In the genomic region with DNA sequence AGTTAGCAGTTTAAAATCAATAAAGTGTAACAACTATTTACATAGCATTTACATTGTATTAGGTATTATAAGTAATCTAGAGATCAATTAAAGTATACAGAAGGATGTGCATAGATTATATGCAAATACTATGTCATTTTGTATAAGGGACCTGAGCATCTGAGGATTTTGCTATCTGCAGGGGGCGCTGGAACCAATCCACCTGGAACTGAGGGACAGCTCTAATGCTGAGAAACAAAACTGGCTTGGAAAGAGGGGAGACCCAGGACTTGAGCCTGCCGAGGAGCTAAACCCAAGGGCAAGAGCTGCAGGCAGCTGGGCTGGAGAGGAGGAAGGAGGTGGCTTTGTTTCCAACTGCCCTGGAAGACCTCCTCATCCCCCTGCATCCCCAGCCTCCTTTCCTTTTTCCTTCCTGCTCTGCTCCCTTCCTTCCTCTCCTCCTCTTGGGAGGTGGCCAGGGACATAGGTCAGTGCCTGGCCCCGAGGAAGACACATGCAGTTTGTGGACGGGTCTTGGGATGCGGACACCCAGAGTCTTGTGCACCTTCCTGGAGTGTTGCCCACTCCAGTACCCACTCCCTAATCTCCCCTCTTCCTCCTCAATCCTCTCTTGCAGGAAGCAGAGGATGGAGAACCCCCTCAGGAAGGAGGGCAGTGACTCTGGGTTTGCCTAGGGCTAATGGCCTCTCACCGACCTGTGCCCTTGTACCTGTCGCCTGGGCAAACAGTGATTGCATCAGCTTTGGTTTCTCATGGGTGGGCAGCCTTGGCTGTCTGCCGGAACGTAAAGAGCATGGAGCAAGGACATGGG, we compare ENCODE assay signal across 8 cellular contexts. TPM values are rescaled to one million over a fixed set of nuclear protein-coding genes. Genes with fewer than 3 reads are reported as not detected.
DNase-seq lines count a peak whose midpoint lies in the region; TF ChIP-seq lines count a peak whose summit lies in the region.

No MANE protein-coding gene starts in this region.

- CTCF ChIA-PET in activated CD4-positive, alpha-beta memory T cell treated with anti-CD3 and anti-CD28 coated beads for 36 hours (lab: Charles Lee) = interaction anchor here (0.9 to 5.0 kb wide), 9 partner anchors 8 to 320 kb away, joined by 3 to 40 read pairs (median 4); no protein-coding TSS in a partner anchor

- H3K4me2 ChIP-seq in hepatocyte = no peak overlapping the region

- peaks cover 3% of the 10 kb centered on the region for H3K4me1 Mint-ChIP-seq in activated CD4-positive, alpha-beta memory T cell treated with anti-CD3 and anti-CD28 coated beads for 36 hours (ENCODE audit: low read depth)
- peaks cover 6% of the 10 kb centered on the region for H3K4me1 Mint-ChIP-seq in type B pancreatic cell (ENCODE audit: unreplicated experiment)

- H3K79me2 ChIP-seq in hepatocyte = no peaks in the 10 kb centered on the region

- peak; percentile 36 for TF ChIP-seq CTCF in BE2C (IDR thresholded peaks at IDR 0.05; ENCODE audit: low read depth, low read length)
- TF ChIP-seq CTCF in hepatocyte (IDR thresholded peaks at IDR 0.05; ENCODE audit: poor library complexity) = peak; percentile 27
- TF ChIP-seq CTCF in type B pancreatic cell (conservative IDR thresholded peaks at IDR 0.05) = peak; percentile 43
- no peak for TF ChIP-seq CTCF in tibial artery (IDR thresholded peaks at IDR 0.05)
- peak in 8 of 56 donors; percentile 7 to 20 (median 14) for TF ChIP-seq CTCF in dorsolateral prefrontal cortex (IDR thresholded peaks at IDR 0.05 in 54 of 56, conservative IDR thresholded peaks at IDR 0.05 in 2 of 56; ENCODE audit: low read depth in 1 of 56, partially characterized antibody in 56 of 56)

- H4K20me1 ChIP-seq in hepatocyte (ENCODE audit: insufficient read depth, poor library complexity, severe bottlenecking) = no peaks in the 10 kb centered on the region

- H3K4me3 ChIP-seq in BE2C (ENCODE audit: low read depth, low read length) (no peak overlapping the region), hepatocyte (no peak overlapping the region), tibial artery (no peak overlapping the region), dorsolateral prefrontal cortex (no peak overlapping the region)

- H3K27me3 Mint-ChIP-seq in activated CD4-positive, alpha-beta memory T cell treated with anti-CD3 and anti-CD28 coated beads for 36 hours = no peaks in the 10 kb centered on the region
- no peaks in the 10 kb centered on the region for H3K27me3 Mint-ChIP-seq in type B pancreatic cell

- H3K9me2 ChIP-seq in hepatocyte (replicated peaks; ENCODE audit: insufficient read depth) = no peaks in the 10 kb centered on the region

- no peaks in the 10 kb centered on the region for H3K9me3 ChIP-seq in BE2C
- no peaks in the 10 kb centered on the region for H3K9me3 ChIP-seq in hepatocyte (ENCODE audit: low read depth)
- H3K9me3 ChIP-seq in tibial artery = no peaks in the 10 kb centered on the region

- H3K27me3 ChIP-seq in BE2C = no peaks in the 10 kb centered on the region
- no peaks in the 10 kb centered on the region for H3K27me3 ChIP-seq in hepatocyte
- H3K27me3 ChIP-seq in tibial artery = peaks cover 0 to 3% of the 10 kb centered on the region in 2 donors
- peaks cover 0 to 4% (median 0%) of the 10 kb centered on the region in 45 donors for H3K27me3 ChIP-seq in dorsolateral prefrontal cortex

- H3K27ac Mint-ChIP-seq in activated CD4-positive, alpha-beta memory T cell treated with anti-CD3 and anti-CD28 coated beads for 36 hours = no peak overlapping the region
- no peak overlapping the region for H3K27ac Mint-ChIP-seq in type B pancreatic cell

- POLR2A ChIA-PET in activated CD4-positive, alpha-beta memory T cell treated with anti-CD3 and anti-CD28 coated beads for 36 hours (lab: Charles Lee) = no interaction called here

- H3K4me3 Mint-ChIP-seq in activated CD4-positive, alpha-beta memory T cell treated with anti-CD3 and anti-CD28 coated beads for 36 hours = no peak overlapping the region
- no peak overlapping the region for H3K4me3 Mint-ChIP-seq in type B pancreatic cell

- H3K36me3 ChIP-seq in BE2C = no peaks in the 10 kb centered on the region
- H3K36me3 ChIP-seq in hepatocyte (replicated peaks; ENCODE audit: insufficient read depth, low read depth) = no peaks in the 10 kb centered on the region
- no peaks in the 10 kb centered on the region for H3K36me3 ChIP-seq in tibial artery

- intact Hi-C loops in activated CD4-positive, alpha-beta memory T cell treated with anti-CD3 and anti-CD28 coated beads for 36 hours (cut with micrococcal nuclease) = loop anchor here (1.0 kb wide), 1 partner anchor 61 kb away; no protein-coding TSS in a partner anchor
- intact Hi-C loops in tibial artery (cut with DNase I; ENCODE audit: low total_unique reads) (no loop called here), dorsolateral prefrontal cortex (cut with DNase I) (loop anchor here in 1 of 2 donors (10.0 kb wide), 1 partner anchor 58 kb away; no protein-coding TSS in a partner anchor)

- H3K27ac ChIP-seq in hepatocyte = no peak overlapping the region
- no peak overlapping the region for H3K27ac ChIP-seq in tibial artery
- H3K27ac ChIP-seq in dorsolateral prefrontal cortex = no peak overlapping the region

- 74% methylated on average over 9 of the region's 9 CpGs for WGBS in hepatocyte (ENCODE audit: low lambda C conversion rate, missing lambda C conversion rate)

- H3K36me3 Mint-ChIP-seq in activated CD4-positive, alpha-beta memory T cell treated with anti-CD3 and anti-CD28 coated beads for 36 hours = no peaks in the 10 kb centered on the region
- H3K36me3 Mint-ChIP-seq in type B pancreatic cell = peaks cover 4% of the 10 kb centered on the region

- H2AFZ ChIP-seq in hepatocyte = no peak overlapping the region

- DNase-seq in BE2C (peak; percentile 13), HT-29 (ENCODE audit: low spot score) (peak; percentile 41), hepatocyte (ENCODE audit: low spot score) (no peak), type B pancreatic cell (ENCODE audit: extremely low spot score, unreplicated experiment) (no peak), NCI-H1694 (lab: John Stamatoyannopoulos, UW) (no peak), tibial artery (no peak), dorsolateral prefrontal cortex (no peak)
- DNase-seq in activated CD4-positive, alpha-beta memory T cell treated with anti-CD3 and anti-CD28 coated beads for 36 hours = peak; percentile 62

- H3K9me3 Mint-ChIP-seq in activated CD4-positive, alpha-beta memory T cell treated with anti-CD3 and anti-CD28 coated beads for 36 hours = no peaks in the 10 kb centered on the region
- H3K9me3 Mint-ChIP-seq in type B pancreatic cell = no peaks in the 10 kb centered on the region

- H3K4me1 ChIP-seq in BE2C (no peaks in the 10 kb centered on the region), hepatocyte (ENCODE audit: insufficient read depth) (peaks cover 17% of the 10 kb centered on the region), tibial artery (no peaks in the 10 kb centered on the region)

RNA-seq across cellular contexts. Expression of a gene that starts 0.8 kb away (rescaled TPM):
- not detected for polyA plus RNA-seq in BE2C (2012; ENCODE audit: insufficient read depth, insufficient read length, low read depth)
- total RNA-seq in HT-29 (2014; rRNA removed; shearing (Covaris generic)) = not detected in 2 replicates
- not detected for total RNA-seq in activated CD4-positive, alpha-beta memory T cell treated with anti-CD3 and anti-CD28 coated beads for 36 hours
- total RNA-seq in hepatocyte = 0.64 and 2.0 TPM in 2 replicates
- polyA plus RNA-seq in hepatocyte = 0.57 and 1.8 TPM in 2 replicates
- total RNA-seq in type B pancreatic cell (ENCODE audit: low replicate concordance) = not detected in 2 replicates
- total RNA-seq in dorsolateral prefrontal cortex = not detected

RNA-seq across cellular contexts. Expression of a gene that starts 32.2 kb away (rescaled TPM):
- polyA plus RNA-seq in BE2C (2012; ENCODE audit: insufficient read depth, insufficient read length, low read depth) = not detected
- 0.03 and 1.1 TPM in 2 replicates for total RNA-seq in HT-29 (2014; rRNA removed; shearing (Covaris generic))
- not detected for total RNA-seq in activated CD4-positive, alpha-beta memory T cell treated with anti-CD3 and anti-CD28 coated beads for 36 hours
- total RNA-seq in hepatocyte (0.40 and 1.8 TPM in 2 replicates), type B pancreatic cell (ENCODE audit: low replicate concordance) (not detected in 2 replicates), dorsolateral prefrontal cortex (10 to 100 TPM in 8 of 120 experiments, 1 to 10 TPM in 76, under 1 TPM in 28, not detected in 8; 0.21 to 56.0 (median 2.4) TPM)
- 0.27 TPM in 1 of 2 replicates, not detected in the other for polyA plus RNA-seq in hepatocyte

Comparison
In these comparisons a context has a peak if more than half of its experiments do, and no peak if none do; other contexts are left out.
1. DNase-seq: peak in BE2C (single experiment), HT-29 (single experiment) and activated CD4-positive, alpha-beta memory T cell treated with anti-CD3 and anti-CD28 coated beads for 36 hours (single experiment); none in hepatocyte (single experiment), type B pancreatic cell (single experiment), NCI-H1694 (single experiment), tibial artery (0 of 2) and dorsolateral prefrontal cortex (0 of 10).
2. CTCF ChIP-seq: peak in BE2C (single experiment), hepatocyte (single experiment) and type B pancreatic cell (single experiment); none in tibial artery (0 of 2).